ENCODE assay signal across 8 cellular contexts in genomic region chr2:37670378-37671012, GRCh38. TPM values are rescaled to one million over a fixed set of nuclear protein-coding genes. Genes with fewer than 3 reads are reported as not detected.
DNase-seq lines count a peak whose midpoint lies in the region; ATAC-seq and TF ChIP-seq lines count a peak whose summit lies in the region.

No MANE protein-coding gene starts in this region.

- H3K4me3 ChIP-seq in HFF-Myc (replicated peaks; ENCODE audit: low read depth, low read length) (peak overlapping the region; percentile 71), hepatocyte (peak overlapping the region; percentile 95), smooth muscle cell (peak overlapping the region; percentile 82)

- no peaks in the 10 kb centered on the region for H3K9me3 Mint-ChIP-seq in activated T-helper 1 cell treated with anti-CD3 and anti-CD28 coated beads, Interleukin-12 subunit alpha, Interleukin-12 subunit beta, Interleukin-2, Interleukin-4 antibody, amounts not matched to agents 30 ng/mL and 10 ng/mL and 1 ng/mL, durations not matched to agents 14 hours and 24 hours and 36 hours

- peaks cover 39% of the 10 kb centered on the region for H3K4me1 Mint-ChIP-seq in activated T-helper 1 cell treated with anti-CD3 and anti-CD28 coated beads, Interleukin-12 subunit alpha, Interleukin-12 subunit beta, Interleukin-2, Interleukin-4 antibody, amounts not matched to agents 30 ng/mL and 10 ng/mL and 1 ng/mL, durations not matched to agents 14 hours and 24 hours and 36 hours (ENCODE audit: low read depth)

- peak overlapping the region; percentile 16 for H3K9ac ChIP-seq in smooth muscle cell (ENCODE audit: low read depth)

- H3K27me3 Mint-ChIP-seq in activated T-helper 1 cell treated with anti-CD3 and anti-CD28 coated beads, Interleukin-12 subunit alpha, Interleukin-12 subunit beta, Interleukin-2, Interleukin-4 antibody, amounts not matched to agents 30 ng/mL and 10 ng/mL and 1 ng/mL, durations not matched to agents 14 hours and 24 hours and 36 hours (ENCODE audit: insufficient read depth), result peaks cover 5% of the 10 kb centered on the region

- H3K9me3 ChIP-seq in hepatocyte (ENCODE audit: low read depth) (no peaks in the 10 kb centered on the region), smooth muscle cell (replicated peaks; ENCODE audit: low read depth) (no peaks in the 10 kb centered on the region)

- no peak for DNase-seq in HFF-Myc (ENCODE audit: extremely low read depth, low read depth)
- no peak for DNase-seq in activated T-helper 1 cell treated with anti-CD3 and anti-CD28 coated beads, Interleukin-12 subunit alpha, Interleukin-12 subunit beta, Interleukin-2, Interleukin-4 antibody, amounts not matched to agents 30 ng/mL and 10 ng/mL and 1 ng/mL, durations not matched to agents 14 hours and 24 hours and 36 hours (ENCODE audit: low spot score)
- peak; percentile 29 for DNase-seq in hepatocyte (ENCODE audit: low spot score)
- no peak for DNase-seq in smooth muscle cell (lab: John Stamatoyannopoulos, UW; ENCODE audit: unreplicated experiment)
- DNase-seq in epidermal melanocyte (ENCODE audit: insufficient read length, low spot score), result no peak
- DNase-seq in NCI-H748 treated with DMSO at 0.1 percent for 48 hours (lab: John Stamatoyannopoulos, UW), result no peak

- H3K4me3 Mint-ChIP-seq in activated T-helper 1 cell treated with anti-CD3 and anti-CD28 coated beads, Interleukin-12 subunit alpha, Interleukin-12 subunit beta, Interleukin-2, Interleukin-4 antibody, amounts not matched to agents 30 ng/mL and 10 ng/mL and 1 ng/mL, durations not matched to agents 14 hours and 24 hours and 36 hours, result peak overlapping the region; percentile 95

- peak overlapping the region; percentile 82 for H3K27ac Mint-ChIP-seq in activated T-helper 1 cell treated with anti-CD3 and anti-CD28 coated beads, Interleukin-12 subunit alpha, Interleukin-12 subunit beta, Interleukin-2, Interleukin-4 antibody, amounts not matched to agents 30 ng/mL and 10 ng/mL and 1 ng/mL, durations not matched to agents 14 hours and 24 hours and 36 hours

- H3K79me2 ChIP-seq in hepatocyte, result peaks cover 55% of the 10 kb centered on the region
- H3K79me2 ChIP-seq in smooth muscle cell (ENCODE audit: low read depth), result peaks cover 59% of the 10 kb centered on the region

- H3K27me3 ChIP-seq in hepatocyte (no peaks in the 10 kb centered on the region), smooth muscle cell (ENCODE audit: low read depth) (no peaks in the 10 kb centered on the region)

- H3F3A ChIP-seq in smooth muscle cell (ENCODE audit: low read depth), result peaks cover 6% of the 10 kb centered on the region

- WGBS in hepatocyte (ENCODE audit: low lambda C conversion rate, missing lambda C conversion rate), result 8% methylated on average over 12 of the region's 12 CpGs
- WGBS in smooth muscle cell (ENCODE audit: low lambda C conversion rate), result 6% methylated on average over 12 of the region's 12 CpGs

- peaks cover 3% of the 10 kb centered on the region for H3K36me3 Mint-ChIP-seq in activated T-helper 1 cell treated with anti-CD3 and anti-CD28 coated beads, Interleukin-12 subunit alpha, Interleukin-12 subunit beta, Interleukin-2, Interleukin-4 antibody, amounts not matched to agents 30 ng/mL and 10 ng/mL and 1 ng/mL, durations not matched to agents 14 hours and 24 hours and 36 hours (ENCODE audit: low read depth)

- H3K36me3 ChIP-seq in hepatocyte (replicated peaks; ENCODE audit: insufficient read depth, low read depth), result no peaks in the 10 kb centered on the region
- H3K36me3 ChIP-seq in smooth muscle cell (ENCODE audit: low read depth), result no peaks in the 10 kb centered on the region

- H3K4me2 ChIP-seq in hepatocyte, result peak overlapping the region; percentile 93
- peak overlapping the region; percentile 96 for H3K4me2 ChIP-seq in smooth muscle cell

- ATAC-seq in GM21423 (IDR thresholded peaks at IDR 0.05; ENCODE audit: unreplicated experiment) (no peak), GM18517 (IDR thresholded peaks at IDR 0.05; ENCODE audit: unreplicated experiment) (no peak)

- H3K27ac ChIP-seq in hepatocyte (peak overlapping the region; percentile 95), smooth muscle cell (ENCODE audit: low read depth) (no peak overlapping the region)

- intact Hi-C loops in activated T-helper 1 cell treated with anti-CD3 and anti-CD28 coated beads, Interleukin-12 subunit alpha, Interleukin-12 subunit beta, Interleukin-2, Interleukin-4 antibody, amounts not matched to agents 30 ng/mL and 10 ng/mL and 1 ng/mL, durations not matched to agents 14 hours and 24 hours and 36 hours (cut with micrococcal nuclease), result loop anchor here (1.0 to 10.0 kb wide), 6 partner anchors 42 to 404 kb away; partner anchors contain the start of gene CYP1B1

- no peak overlapping the region for H2AFZ ChIP-seq in hepatocyte
- no peak overlapping the region for H2AFZ ChIP-seq in smooth muscle cell (ENCODE audit: low read depth)

- H3K9me2 ChIP-seq in hepatocyte (replicated peaks; ENCODE audit: insufficient read depth), result no peaks in the 10 kb centered on the region

- TF ChIP-seq CTCF in HFF-Myc (IDR thresholded peaks at IDR 0.05; ENCODE audit: low read depth, low read length, missing control alignments), result no peak
- TF ChIP-seq CTCF in hepatocyte (IDR thresholded peaks at IDR 0.05; ENCODE audit: poor library complexity), result no peak
- no peak for TF ChIP-seq CTCF in smooth muscle cell (IDR thresholded peaks at IDR 0.05; ENCODE audit: borderline replicate concordance, insufficient read depth, poor library complexity, severe bottlenecking)

- H4K20me1 ChIP-seq in hepatocyte (ENCODE audit: insufficient read depth, poor library complexity, severe bottlenecking), result peaks cover 30% of the 10 kb centered on the region
- H4K20me1 ChIP-seq in smooth muscle cell (ENCODE audit: low read depth), result peaks cover 57% of the 10 kb centered on the region

- peaks cover 20% of the 10 kb centered on the region for H3K4me1 ChIP-seq in hepatocyte (ENCODE audit: insufficient read depth)
- peaks cover 27% of the 10 kb centered on the region for H3K4me1 ChIP-seq in smooth muscle cell (ENCODE audit: low read depth)

RNA-seq across cellular contexts. Expression of gene CDC42EP3, which starts 0.9 kb away (rescaled TPM):
- total RNA-seq in activated T-helper 1 cell treated with anti-CD3 and anti-CD28 coated beads, Interleukin-12 subunit alpha, Interleukin-12 subunit beta, Interleukin-2, Interleukin-4 antibody, amounts not matched to agents 30 ng/mL and 10 ng/mL and 1 ng/mL, durations not matched to agents 14 hours and 24 hours and 36 hours, result 10.1 and 10.7 TPM in 2 replicates
- total RNA-seq in hepatocyte (19.3 and 26.4 TPM in 2 replicates), smooth muscle cell (45.0 and 51.1 TPM in 2 replicates)
- polyA plus RNA-seq in hepatocyte (31.7 and 33.0 TPM in 2 replicates), smooth muscle cell (40.0 and 71.3 TPM in 2 replicates)
